ENCODE assay signal across 10 cellular contexts in the genomic region with DNA sequence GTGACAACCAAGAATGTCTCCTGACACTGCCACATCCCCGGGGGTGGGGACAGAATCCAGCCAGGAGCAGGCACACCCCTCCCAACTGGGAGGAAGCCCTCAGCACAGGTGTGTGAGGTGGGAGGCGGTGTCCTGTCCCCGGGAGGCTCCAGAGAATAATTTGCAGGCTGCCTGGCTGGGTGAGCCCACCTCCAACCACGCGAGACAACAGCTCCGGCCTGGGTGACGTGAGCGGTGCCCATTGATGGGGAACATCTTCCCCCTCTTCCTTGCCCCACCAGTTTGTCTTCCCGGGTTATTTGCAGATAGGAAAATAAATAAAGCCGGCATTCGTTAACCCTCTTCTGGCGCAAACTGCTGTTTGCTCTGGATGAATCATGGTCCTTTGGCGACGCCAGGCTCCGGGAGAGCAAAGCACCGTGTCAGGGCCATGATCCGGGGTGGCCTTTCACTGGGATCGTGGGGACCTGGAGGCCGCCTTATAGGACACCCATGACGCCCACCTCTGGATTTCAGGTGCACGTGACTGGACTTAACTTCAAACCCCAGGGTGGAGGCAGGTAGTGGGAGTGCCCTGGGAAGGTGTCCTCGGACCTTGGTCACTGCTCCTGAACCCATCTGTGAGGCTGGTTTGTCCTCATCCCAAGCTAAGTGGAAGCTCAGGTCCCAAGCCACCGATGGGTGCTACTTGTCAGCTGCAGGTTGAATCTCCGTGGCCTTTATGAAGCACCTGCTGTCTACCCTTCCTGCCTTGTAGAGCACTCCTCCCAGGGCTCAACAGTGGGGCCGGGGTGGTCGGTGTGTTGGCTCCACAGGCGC. TPM values are rescaled to one million over a fixed set of nuclear protein-coding genes. Genes with fewer than 3 reads are reported as not detected.
A peak's percentile ranks its signal among the peaks of the same experiment; 100 is the strongest.
DNase-seq lines count a peak whose midpoint lies in the region; ATAC-seq, FAIRE-seq and TF ChIP-seq lines count a peak whose summit lies in the region.
"Had no signal": no experiment of that assay in that cellular context is flagged by ENCODE, and none has a peak within 500 bp of the region (broad histone marks: within the 10 kb centered on the region; RNA-seq: fewer than 3 reads in every experiment).

No MANE protein-coding gene starts in this region.

- FAIRE-seq in kidney (lab: Jason Lieb, UNC): no peak

- BruUV-seq in A673 (replicated peaks; lab: Mats Ljungman, UMichigan): no TSS peak

- no peak overlapping the region for H3K9ac ChIP-seq in kidney (ENCODE audit: low read length in 2 of 2)
- H3K9ac ChIP-seq: parathyroid adenoma had no signal

- intact Hi-C loops in A673 (cut with micrococcal nuclease; ENCODE audit: unreplicated experiment): no loop called here
- intact Hi-C loops in kidney (cut with DNase I): no loop called here

- no peaks in the 10 kb centered on the region for H3K9me3 ChIP-seq in A673 (ENCODE audit: low read depth, low read length, poor library complexity, severe bottlenecking)
- no peaks in the 10 kb centered on the region for H3K9me3 ChIP-seq in RWPE2 (ENCODE audit: severe bottlenecking)
- H3K9me3 ChIP-seq in kidney (ENCODE audit: control insufficient read depth in 1 of 2, low read length in 2 of 2): no peaks in the 10 kb centered on the region
- H3K9me3 ChIP-seq in BE2C: no peaks in the 10 kb centered on the region
- H3K9me3 ChIP-seq: Peyer's patch had no signal

- POLR2A ChIA-PET in A673 (lab: Charles Lee; ENCODE audit: low non-redundant PET) (interaction anchor here (1.2 kb wide), 1 partner anchor 12 kb away, joined by 4 read pairs; no protein-coding TSS in a partner anchor), GM10248 (lab: Yijun Ruan, JAX) (no interaction called here)

- H3K27ac ChIP-seq in A673 (ENCODE audit: low read depth, low read length, poor library complexity, severe bottlenecking) (peak overlapping the region; percentile 99), RWPE2 (ENCODE audit: poor library complexity, severe bottlenecking) (peak overlapping the region; percentile 6), kidney (ENCODE audit: low read depth in 2 of 2, low read length in 2 of 2) (no peak overlapping the region)
- H3K27ac ChIP-seq: parathyroid adenoma, Peyer's patch had no signal

- H3K4me1 ChIP-seq in A673 (ENCODE audit: insufficient read depth, low read length, poor library complexity, severe bottlenecking): peaks cover 59% of the 10 kb centered on the region
- peaks cover 4% of the 10 kb centered on the region for H3K4me1 ChIP-seq in RWPE2 (ENCODE audit: insufficient read depth, poor library complexity, severe bottlenecking)
- H3K4me1 ChIP-seq in kidney (ENCODE audit: control insufficient read depth in 1 of 2, insufficient read depth in 1 of 2, low read depth in 1 of 2, low read length in 2 of 2): no peaks in the 10 kb centered on the region
- peaks cover 11% of the 10 kb centered on the region for H3K4me1 ChIP-seq in BE2C
- H3K4me1 ChIP-seq: parathyroid adenoma, Peyer's patch had no signal

- CTCF ChIA-PET in A673 (lab: Charles Lee) (interaction anchor here (1.3 kb wide), 1 partner anchor 15 kb away, joined by 3 read pairs; no protein-coding TSS in a partner anchor), GM10248 (lab: Yijun Ruan, JAX) (interaction anchor here (2.5 to 7.7 kb wide), 2 partner anchors 11 to 15 kb away, joined by 8 to 57 read pairs; no protein-coding TSS in a partner anchor)

- H3K4me3 ChIP-seq in A673 (ENCODE audit: low read depth, low read length, poor library complexity, severe bottlenecking) (no peak overlapping the region), H7 (ENCODE audit: insufficient read depth, low read depth, low read length) (no peak overlapping the region), RWPE2 (ENCODE audit: severe bottlenecking) (no peak overlapping the region), kidney (ENCODE audit: low read length in 2 of 2) (no peak overlapping the region), BE2C (ENCODE audit: low read depth, low read length) (no peak overlapping the region)
- H3K4me3 ChIP-seq: Peyer's patch had no signal

- DNase-seq in A673 (ENCODE audit: low spot score) (peak; percentile 82), H7 (peak; percentile 64), RWPE2 (ENCODE audit: low spot score) (peak; percentile 66), kidney (peak; percentile 75), BE2C (no peak), GM10248 (ENCODE audit: extremely low spot score) (no peak), CD1c-positive myeloid dendritic cell (ENCODE audit: extremely low spot score) (no peak)

- H3K27me3 ChIP-seq in A673 (replicated peaks; ENCODE audit: insufficient read depth, low read depth, low read length, poor library complexity) (no peaks in the 10 kb centered on the region), H7 (ENCODE audit: control insufficient read depth, insufficient read depth, low read length) (no peaks in the 10 kb centered on the region), RWPE2 (ENCODE audit: insufficient read depth, poor library complexity, severe bottlenecking) (no peaks in the 10 kb centered on the region), BE2C (no peaks in the 10 kb centered on the region)
- H3K27me3 ChIP-seq: Peyer's patch had no signal

- TF ChIP-seq CTCF in A673 (conservative IDR thresholded peaks at IDR 0.05; ENCODE audit: low read depth, low read length): no peak
- TF ChIP-seq CTCF in RWPE2 (IDR thresholded peaks at IDR 0.05; ENCODE audit: poor library complexity, severe bottlenecking): peak; percentile 15
- TF ChIP-seq CTCF in kidney (IDR thresholded peaks at IDR 0.05; ENCODE audit: borderline replicate concordance, extremely low read depth, insufficient read depth): no peak
- no peak for TF ChIP-seq CTCF in BE2C (IDR thresholded peaks at IDR 0.05; ENCODE audit: low read depth, low read length)
- no peak for TF ChIP-seq CTCF in GM10248 (IDR thresholded peaks at IDR 0.05; ENCODE audit: control extremely low read depth, extremely low read depth, low read depth, missing control alignments)

- ATAC-seq in RWPE2 (ENCODE audit: low read depth) (peak; percentile 30), HG02884 (IDR thresholded peaks at IDR 0.05; ENCODE audit: unreplicated experiment) (no peak)

- H3K36me3 ChIP-seq in A673 (ENCODE audit: insufficient read depth, low read length, poor library complexity, severe bottlenecking): peaks cover 49% of the 10 kb centered on the region
- H3K36me3 ChIP-seq in H7 (replicated peaks; ENCODE audit: control insufficient read depth, insufficient read depth, low read length): peaks cover 14% of the 10 kb centered on the region
- H3K36me3 ChIP-seq in RWPE2 (ENCODE audit: low read depth): peaks cover 44% of the 10 kb centered on the region
- peaks cover 7 to 23% of the 10 kb centered on the region in 2 donors for H3K36me3 ChIP-seq in kidney (ENCODE audit: control insufficient read depth in 1 of 2, insufficient read depth in 2 of 2, low read length in 2 of 2)
- peaks cover 56% of the 10 kb centered on the region for H3K36me3 ChIP-seq in BE2C

RNA-seq across cellular contexts. Expression of a gene that starts 13.9 kb away (rescaled TPM):
- 2,517 and 2,519 TPM in 2 replicates for total RNA-seq in A673 (2021)
- total RNA-seq in H7 (2014; rRNA removed; shearing (Covaris generic)): 220 and 292 TPM in 2 replicates
- 142 TPM for total RNA-seq in kidney
- 37.6 TPM for polyA plus RNA-seq in kidney (ENCODE audit: insufficient read depth, low read depth, low replicate concordance)
- polyA plus RNA-seq in BE2C (2012; ENCODE audit: insufficient read depth, insufficient read length, low read depth): 802 TPM

RNA-seq across cellular contexts. Expression of a gene that starts 20.3 kb away (rescaled TPM):
- total RNA-seq in A673 (2021): 52.8 and 56.0 TPM in 2 replicates
- 12.3 and 13.9 TPM in 2 replicates for total RNA-seq in H7 (2014; rRNA removed; shearing (Covaris generic))
- total RNA-seq in kidney: 21.9 TPM
- polyA plus RNA-seq in kidney (ENCODE audit: insufficient read depth, low read depth, low replicate concordance): 14.6 TPM
- polyA plus RNA-seq in BE2C (2012; ENCODE audit: insufficient read depth, insufficient read length, low read depth): 186 TPM

RNA-seq across cellular contexts. Expression of a gene that starts 49.0 kb away (rescaled TPM):
- total RNA-seq in A673 (2021): 0.69 TPM in 1 of 2 replicates, not detected in the other
- 36.7 and 42.8 TPM in 2 replicates for total RNA-seq in H7 (2014; rRNA removed; shearing (Covaris generic))
- total RNA-seq in kidney: not detected
- polyA plus RNA-seq in kidney (ENCODE audit: insufficient read depth, low read depth, low replicate concordance): not detected
- polyA plus RNA-seq in BE2C (2012; ENCODE audit: insufficient read depth, insufficient read length, low read depth): 0.48 TPM

Comparison
In these comparisons a context has a peak if more than half of its experiments do, and no peak if none do; other contexts are left out.
1. DNase-seq: peak in A673 (single experiment), H7 (single experiment), RWPE2 (single experiment) and kidney (single experiment); none in BE2C (single experiment), GM10248 (single experiment) and CD1c-positive myeloid dendritic cell (single experiment).
2. H3K27ac ChIP-seq: peak in A673 (single experiment) and RWPE2 (single experiment); none in kidney (0 of 2).
3. RNA of a gene that starts 49.0 kb away (total RNA-seq): 36.7 to 42.8 TPM in H7; 0.69 TPM in A673 and not detected in kidney (single experiment); every median in the first group is over 10 times any median in the second.